Comparison of ENCODE assay signal across 8 cellular contexts in the genomic region with DNA sequence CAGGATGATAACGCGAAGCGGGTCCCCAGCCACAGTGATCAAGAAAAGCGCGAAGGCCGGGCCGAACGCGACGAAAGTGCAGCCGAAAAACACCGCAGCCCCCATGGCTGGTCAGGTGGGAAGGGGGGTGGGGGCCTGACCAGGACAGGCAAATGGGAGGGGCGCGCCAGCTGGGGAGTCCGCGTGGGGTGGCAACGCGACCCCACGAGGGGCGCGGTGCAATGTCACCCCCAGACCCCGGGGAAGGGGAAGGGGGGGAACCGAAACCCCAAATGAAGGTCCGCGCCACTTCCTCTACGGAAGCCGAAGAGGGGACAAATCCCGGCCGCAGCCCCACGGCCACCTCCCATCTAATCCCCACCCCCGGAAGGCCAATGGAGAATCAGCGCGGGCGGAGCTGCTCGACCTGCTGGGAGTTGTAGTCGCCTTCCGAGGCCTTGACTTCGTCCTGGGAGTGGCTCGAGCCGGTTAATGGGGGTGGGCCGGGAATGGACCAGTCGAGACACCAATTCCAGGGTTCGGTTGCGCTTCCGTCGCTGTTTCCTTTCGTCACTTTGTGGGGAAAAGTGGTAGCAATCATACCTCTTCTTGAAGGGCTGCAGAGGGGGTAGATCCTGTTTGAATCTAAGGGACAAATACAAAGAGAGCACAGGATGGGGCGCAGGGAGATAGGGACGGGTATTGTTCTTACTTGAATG. TPM values are rescaled to one million over a fixed set of nuclear protein-coding genes. Genes with fewer than 3 reads are reported as not detected.
DNase-seq lines count a peak whose midpoint lies in the region; TF ChIP-seq lines count a peak whose summit lies in the region.

A gene (minus strand): TSS at position 311 of the 698 bp plus-strand sequence. CDS start 206 bp downstream, at position 105.

- peak within 1 kb of the TSS; percentile 98 for H3K4me2 ChIP-seq in neural progenitor cell

- no peak for TF ChIP-seq CTCF in foreskin fibroblast (IDR thresholded peaks at IDR 0.05; ENCODE audit: low read depth, low read length)
- no peak for TF ChIP-seq CTCF in neural progenitor cell (IDR thresholded peaks at IDR 0.05)

- peaks cover 36% of the 10 kb centered on the region for H3F3A ChIP-seq in neural progenitor cell (ENCODE audit: low read depth)

- H3K27ac ChIP-seq in SJSA1, result peak within 1 kb of the TSS; percentile 58
- H3K27ac ChIP-seq in neural progenitor cell, result peak within 1 kb of the TSS; percentile 17
- H3K27ac ChIP-seq in stomach smooth muscle (ENCODE audit: low read length), result peak within 1 kb of the TSS; percentile 94

- peaks cover 4% of the 10 kb centered on the region for H3K27me3 Mint-ChIP-seq in neural progenitor cell (ENCODE audit: insufficient read depth, low read depth)

- peaks cover 55% of the 10 kb centered on the region for H3K4me1 Mint-ChIP-seq in neural progenitor cell

- H3K4me3 Mint-ChIP-seq in neural progenitor cell, result peak within 1 kb of the TSS; percentile 95

- no peaks in the 10 kb centered on the region for H3K9me3 Mint-ChIP-seq in neural progenitor cell

- CTCF ChIA-PET in HEK293T (lab: Yijun Ruan, JAX), result interaction anchor here (0.6 to 2.2 kb wide), 3 partner anchors 13 to 209 kb away, joined by 3 to 10 read pairs (median 3); no protein-coding TSS in a partner anchor

- peaks cover 3% of the 10 kb centered on the region for H4K20me1 ChIP-seq in neural progenitor cell (ENCODE audit: low read depth)

- H3K79me2 ChIP-seq in neural progenitor cell (ENCODE audit: low read depth), result peaks cover 34% of the 10 kb centered on the region

- H3K4me1 ChIP-seq in SJSA1 (replicated peaks) (peaks cover 16% of the 10 kb centered on the region), neural progenitor cell (peaks cover 27% of the 10 kb centered on the region), stomach smooth muscle (ENCODE audit: control insufficient read depth, insufficient read depth, low read length) (peaks cover 29% of the 10 kb centered on the region)

- peak within 1 kb of the TSS; percentile 89 for H3K9ac ChIP-seq in neural progenitor cell
- H3K9ac ChIP-seq in stomach smooth muscle (ENCODE audit: low read length in 2 of 2), result peak within 1 kb of the TSS; percentile 93 to 97

- H3K4me3 ChIP-seq in SJSA1 (peak within 1 kb of the TSS; percentile 81), foreskin fibroblast (ENCODE audit: low read depth in 1 of 2, low read length in 2 of 2) (peak within 1 kb of the TSS; percentile 96 to 98), neural progenitor cell (peak within 1 kb of the TSS; percentile 81), stomach smooth muscle (ENCODE audit: low read length in 2 of 2) (peak within 1 kb of the TSS; percentile 76 to 97)

- peak within 1 kb of the TSS; percentile 98 for H3K27ac Mint-ChIP-seq in neural progenitor cell

- H3K36me3 ChIP-seq in SJSA1 (peaks cover 42% of the 10 kb centered on the region), neural progenitor cell (no peaks in the 10 kb centered on the region), stomach smooth muscle (ENCODE audit: control insufficient read depth in 2 of 2, insufficient read depth in 2 of 2, low read length in 2 of 2) (peaks cover 23 to 25% of the 10 kb centered on the region in 2 donors)

- peaks cover 8% of the 10 kb centered on the region for H3K36me3 Mint-ChIP-seq in neural progenitor cell

- H3K9me3 ChIP-seq in SJSA1 (replicated peaks) (no peaks in the 10 kb centered on the region), neural progenitor cell (ENCODE audit: low read depth) (no peaks in the 10 kb centered on the region), stomach smooth muscle (ENCODE audit: control insufficient read depth in 2 of 2, low read length in 2 of 2) (no peaks in the 10 kb centered on the region)

- peak within 1 kb of the TSS; percentile 54 for H2AFZ ChIP-seq in neural progenitor cell (replicated peaks)

- H3K27me3 ChIP-seq in SJSA1 (replicated peaks) (no peaks in the 10 kb centered on the region), neural progenitor cell (no peaks in the 10 kb centered on the region), stomach smooth muscle (ENCODE audit: control insufficient read depth in 1 of 2, insufficient read depth in 2 of 2, low read length in 2 of 2) (no peaks in the 10 kb centered on the region)

- POLR2A ChIA-PET in HEK293T (lab: Yijun Ruan, JAX), result interaction anchor here (0.6 to 6.7 kb wide), 7 partner anchors 10 to 248 kb away, joined by 3 to 137 read pairs (median 3); a partner anchor contains a TSS

- peak; percentile 82 for DNase-seq in GF-D8 (lab: John Stamatoyannopoulos, UW)
- DNase-seq in HEK293T (ENCODE audit: extremely low spot score), result peak; percentile 99
- DNase-seq in MV-4-11 (lab: John Stamatoyannopoulos, UW), result peak; percentile 97
- DNase-seq in SJSA1 (ENCODE audit: low read depth in 1 of 2, low spot score in 2 of 2), result peak; percentile 88 to 98
- DNase-seq in activated gamma-delta T cell treated with anti-CD3 and anti-CD28 coated beads, Interleukin-2, amount 50 U/mL, for 16 hours (ENCODE audit: low read depth), result peak; percentile 88
- peak; percentile 96 to 99 for DNase-seq in foreskin fibroblast
- DNase-seq in neural progenitor cell (ENCODE audit: low spot score), result peak; percentile 98

TF ChIP-seq in HEK293T, 16 proteins besides CTCF, POLR2A, EP300 and RAD21:
- TF ChIP-seq BHLHE40 (IDR thresholded peaks at IDR 0.05; ENCODE audit: borderline replicate concordance) (no peak), CTBP1 (IDR thresholded peaks at IDR 0.05; ENCODE audit: borderline replicate concordance) (no peak), TARDBP (IDR thresholded peaks at IDR 0.05) (no peak), FOXM1 (IDR thresholded peaks at IDR 0.05; ENCODE audit: borderline replicate concordance) (0 out of 2 replicates have a peak, but pooled peaks have one; percentile 28), FOXK2 (IDR thresholded peaks at IDR 0.05) (no peak), L3MBTL2 (conservative IDR thresholded peaks at IDR 0.05) (peak; percentile 93), NFRKB (IDR thresholded peaks at IDR 0.05) (no peak), ELF4 (IDR thresholded peaks at IDR 0.05) (peak; percentile 55), SP1 (IDR thresholded peaks at IDR 0.05) (no peak), HDGF (IDR thresholded peaks at IDR 0.05; ENCODE audit: borderline replicate concordance) (peak; percentile 69; the same call in 1 of the 2 replicates), ARNT (IDR thresholded peaks at IDR 0.05) (no peak)

RNA-seq across cellular contexts. Expression of the gene that starts here (rescaled TPM):
- total RNA-seq in SJSA1 (2014; rRNA removed; shearing (Covaris generic)), result 113 and 122 TPM in 2 replicates
- 63.0 and 118 TPM in 2 replicates for total RNA-seq in neural progenitor cell (ENCODE audit: low replicate concordance)

Comparison
In these comparisons a context has a peak if more than half of its experiments do, and no peak if none do; other contexts are left out.
1. Peak in every context shown above with its lines: DNase-seq, H3K4me3 ChIP-seq and H3K27ac ChIP-seq.
2. H3K27ac ChIP-seq: peak in every context shown above with its lines; median percentile 94 in stomach smooth muscle; 58 in SJSA1; 17 in neural progenitor cell.